In the genomic region with DNA sequence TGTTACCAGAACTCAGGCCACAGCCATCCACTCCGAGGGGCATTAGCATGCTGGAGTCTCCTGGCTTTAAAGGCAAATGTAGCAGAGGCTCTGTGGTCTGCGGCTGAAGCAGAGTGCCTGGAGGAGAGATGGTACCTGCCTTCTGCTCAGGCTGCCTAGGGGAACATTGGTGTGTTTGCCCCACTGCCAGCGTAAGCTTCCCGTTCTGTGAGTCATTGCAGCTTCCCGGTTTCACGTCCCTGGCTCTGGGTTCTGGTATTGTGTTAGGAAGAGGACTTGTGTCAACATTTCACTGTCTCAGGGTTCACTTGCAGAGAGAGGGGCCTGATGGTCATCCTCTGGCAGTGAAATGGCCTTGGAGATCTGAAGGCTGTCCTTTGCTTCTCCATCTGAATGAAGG, we compare ENCODE assay signal across 1 cellular context.
TF ChIP-seq lines count a peak whose summit lies in the region.

No MANE protein-coding gene starts in this region.

TF ChIP-seq in HEK293, 187 proteins besides CTCF, POLR2A, EP300 and RAD21 (continued from another document):
- TF ChIP-seq, protein P1, sequence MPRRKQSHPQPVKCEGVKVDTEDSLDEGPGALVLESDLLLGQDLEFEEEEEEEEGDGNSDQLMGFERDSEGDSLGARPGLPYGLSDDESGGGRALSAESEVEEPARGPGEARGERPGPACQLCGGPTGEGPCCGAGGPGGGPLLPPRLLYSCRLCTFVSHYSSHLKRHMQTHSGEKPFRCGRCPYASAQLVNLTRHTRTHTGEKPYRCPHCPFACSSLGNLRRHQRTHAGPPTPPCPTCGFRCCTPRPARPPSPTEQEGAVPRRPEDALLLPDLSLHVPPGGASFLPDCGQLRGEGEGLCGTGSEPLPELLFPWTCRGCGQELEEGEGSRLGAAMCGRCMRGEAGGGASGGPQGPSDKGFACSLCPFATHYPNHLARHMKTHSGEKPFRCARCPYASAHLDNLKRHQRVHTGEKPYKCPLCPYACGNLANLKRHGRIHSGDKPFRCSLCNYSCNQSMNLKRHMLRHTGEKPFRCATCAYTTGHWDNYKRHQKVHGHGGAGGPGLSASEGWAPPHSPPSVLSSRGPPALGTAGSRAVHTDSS (tag by site-specific recombination; IDR thresholded peaks at IDR 0.05) = no peak
- TF ChIP-seq ZNF558 (tag by site-specific recombination; IDR thresholded peaks at IDR 0.05) (no peak), ZNF433 (tag by site-specific recombination; IDR thresholded peaks at IDR 0.05; ENCODE audit: low read depth) (no peak)
